1 cellular context compared by ENCODE assay signal in the genomic region with DNA sequence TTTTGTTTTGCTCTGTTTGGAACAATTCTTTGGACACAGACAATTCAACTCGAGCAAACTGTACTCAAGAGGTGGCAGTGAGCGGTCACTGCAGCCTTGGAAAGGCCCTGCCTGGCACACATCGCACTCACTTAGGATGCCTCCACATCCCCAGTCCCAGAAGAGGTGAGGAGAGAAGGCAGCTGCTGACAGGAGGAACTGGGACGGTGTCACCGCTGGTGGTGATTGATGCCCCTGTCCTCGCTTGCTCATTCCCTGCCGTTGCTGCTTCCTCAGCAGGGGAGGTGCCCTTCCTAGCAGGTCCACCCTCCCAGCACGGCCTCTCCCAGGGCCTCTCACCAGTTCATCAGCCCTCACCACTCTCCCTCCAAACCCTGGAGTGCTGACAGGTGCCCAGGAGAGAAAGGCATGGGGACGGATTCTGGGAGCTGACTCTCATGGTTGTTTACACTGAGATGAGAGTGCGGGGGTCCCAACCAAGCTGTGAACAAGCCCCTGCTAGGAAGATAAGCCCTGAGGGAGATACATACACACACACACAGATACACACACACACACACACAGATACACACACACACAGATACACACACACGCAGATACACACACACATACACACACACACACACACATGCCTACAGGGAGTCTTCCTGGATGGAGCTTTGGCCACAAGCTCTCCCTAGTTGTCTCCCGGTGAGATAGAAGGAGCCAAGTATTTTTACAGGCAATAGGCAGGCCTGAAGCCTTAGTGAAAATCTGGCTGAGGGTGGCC.
TF ChIP-seq lines count a peak whose summit lies in the region.

No MANE protein-coding gene starts in this region.

TF ChIP-seq in GM23338, 12 proteins besides CTCF, POLR2A, EP300 and RAD21 (continued from another document):
- TF ChIP-seq ZNF331 (CRISPR knock-in tag; IDR thresholded peaks at IDR 0.05; ENCODE audit: low read depth) (no peak), JUNB (IDR thresholded peaks at IDR 0.05; ENCODE audit: unreplicated experiment) (no peak), NANOG (IDR thresholded peaks at IDR 0.05; ENCODE audit: borderline replicate concordance) (no peak), CREB1 (CRISPR knock-in tag; IDR thresholded peaks at IDR 0.05; ENCODE audit: low read depth) (no peak), EZH2 (IDR thresholded peaks at IDR 0.05; ENCODE audit: low read depth, unreplicated experiment) (no peak)
- TF ChIP-seq, protein P1, sequence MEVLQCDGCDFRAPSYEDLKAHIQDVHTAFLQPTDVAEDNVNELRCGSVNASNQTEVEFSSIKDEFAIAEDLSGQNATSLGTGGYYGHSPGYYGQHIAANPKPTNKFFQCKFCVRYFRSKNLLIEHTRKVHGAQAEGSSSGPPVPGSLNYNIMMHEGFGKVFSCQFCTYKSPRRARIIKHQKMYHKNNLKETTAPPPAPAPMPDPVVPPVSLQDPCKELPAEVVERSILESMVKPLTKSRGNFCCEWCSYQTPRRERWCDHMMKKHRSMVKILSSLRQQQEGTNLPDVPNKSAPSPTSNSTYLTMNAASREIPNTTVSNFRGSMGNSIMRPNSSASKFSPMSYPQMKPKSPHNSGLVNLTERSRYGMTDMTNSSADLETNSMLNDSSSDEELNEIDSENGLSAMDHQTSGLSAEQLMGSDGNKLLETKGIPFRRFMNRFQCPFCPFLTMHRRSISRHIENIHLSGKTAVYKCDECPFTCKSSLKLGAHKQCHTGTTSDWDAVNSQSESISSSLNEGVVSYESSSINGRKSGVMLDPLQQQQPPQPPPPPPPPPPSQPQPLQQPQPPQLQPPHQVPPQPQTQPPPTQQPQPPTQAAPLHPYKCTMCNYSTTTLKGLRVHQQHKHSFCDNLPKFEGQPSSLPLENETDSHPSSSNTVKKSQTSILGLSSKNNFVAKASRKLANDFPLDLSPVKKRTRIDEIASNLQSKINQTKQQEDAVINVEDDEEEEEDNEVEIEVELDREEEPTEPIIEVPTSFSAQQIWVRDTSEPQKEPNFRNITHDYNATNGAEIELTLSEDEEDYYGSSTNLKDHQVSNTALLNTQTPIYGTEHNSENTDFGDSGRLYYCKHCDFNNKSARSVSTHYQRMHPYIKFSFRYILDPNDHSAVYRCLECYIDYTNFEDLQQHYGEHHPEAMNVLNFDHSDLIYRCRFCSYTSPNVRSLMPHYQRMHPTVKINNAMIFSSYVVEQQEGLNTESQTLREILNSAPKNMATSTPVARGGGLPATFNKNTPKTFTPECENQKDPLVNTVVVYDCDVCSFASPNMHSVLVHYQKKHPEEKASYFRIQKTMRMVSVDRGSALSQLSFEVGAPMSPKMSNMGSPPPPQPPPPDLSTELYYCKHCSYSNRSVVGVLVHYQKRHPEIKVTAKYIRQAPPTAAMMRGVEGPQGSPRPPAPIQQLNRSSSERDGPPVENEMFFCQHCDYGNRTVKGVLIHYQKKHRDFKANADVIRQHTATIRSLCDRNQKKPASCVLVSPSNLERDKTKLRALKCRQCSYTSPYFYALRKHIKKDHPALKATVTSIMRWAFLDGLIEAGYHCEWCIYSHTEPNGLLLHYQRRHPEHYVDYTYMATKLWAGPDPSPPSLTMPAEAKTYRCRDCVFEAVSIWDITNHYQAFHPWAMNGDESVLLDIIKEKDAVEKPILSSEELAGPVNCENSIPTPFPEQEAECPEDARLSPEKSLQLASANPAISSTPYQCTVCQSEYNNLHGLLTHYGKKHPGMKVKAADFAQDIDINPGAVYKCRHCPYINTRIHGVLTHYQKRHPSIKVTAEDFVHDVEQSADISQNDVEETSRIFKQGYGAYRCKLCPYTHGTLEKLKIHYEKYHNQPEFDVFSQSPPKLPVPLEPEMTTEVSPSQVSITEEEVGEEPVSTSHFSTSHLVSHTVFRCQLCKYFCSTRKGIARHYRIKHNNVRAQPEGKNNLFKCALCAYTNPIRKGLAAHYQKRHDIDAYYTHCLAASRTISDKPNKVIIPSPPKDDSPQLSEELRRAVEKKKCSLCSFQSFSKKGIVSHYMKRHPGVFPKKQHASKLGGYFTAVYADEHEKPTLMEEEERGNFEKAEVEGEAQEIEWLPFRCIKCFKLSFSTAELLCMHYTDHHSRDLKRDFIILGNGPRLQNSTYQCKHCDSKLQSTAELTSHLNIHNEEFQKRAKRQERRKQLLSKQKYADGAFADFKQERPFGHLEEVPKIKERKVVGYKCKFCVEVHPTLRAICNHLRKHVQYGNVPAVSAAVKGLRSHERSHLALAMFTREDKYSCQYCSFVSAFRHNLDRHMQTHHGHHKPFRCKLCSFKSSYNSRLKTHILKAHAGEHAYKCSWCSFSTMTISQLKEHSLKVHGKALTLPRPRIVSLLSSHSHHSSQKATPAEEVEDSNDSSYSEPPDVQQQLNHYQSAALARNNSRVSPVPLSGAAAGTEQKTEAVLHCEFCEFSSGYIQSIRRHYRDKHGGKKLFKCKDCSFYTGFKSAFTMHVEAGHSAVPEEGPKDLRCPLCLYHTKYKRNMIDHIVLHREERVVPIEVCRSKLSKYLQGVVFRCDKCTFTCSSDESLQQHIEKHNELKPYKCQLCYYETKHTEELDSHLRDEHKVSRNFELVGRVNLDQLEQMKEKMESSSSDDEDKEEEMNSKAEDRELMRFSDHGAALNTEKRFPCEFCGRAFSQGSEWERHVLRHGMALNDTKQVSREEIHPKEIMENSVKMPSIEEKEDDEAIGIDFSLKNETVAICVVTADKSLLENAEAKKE (CRISPR knock-in tag; IDR thresholded peaks at IDR 0.05) = no peak
- TF ChIP-seq, protein P2, sequence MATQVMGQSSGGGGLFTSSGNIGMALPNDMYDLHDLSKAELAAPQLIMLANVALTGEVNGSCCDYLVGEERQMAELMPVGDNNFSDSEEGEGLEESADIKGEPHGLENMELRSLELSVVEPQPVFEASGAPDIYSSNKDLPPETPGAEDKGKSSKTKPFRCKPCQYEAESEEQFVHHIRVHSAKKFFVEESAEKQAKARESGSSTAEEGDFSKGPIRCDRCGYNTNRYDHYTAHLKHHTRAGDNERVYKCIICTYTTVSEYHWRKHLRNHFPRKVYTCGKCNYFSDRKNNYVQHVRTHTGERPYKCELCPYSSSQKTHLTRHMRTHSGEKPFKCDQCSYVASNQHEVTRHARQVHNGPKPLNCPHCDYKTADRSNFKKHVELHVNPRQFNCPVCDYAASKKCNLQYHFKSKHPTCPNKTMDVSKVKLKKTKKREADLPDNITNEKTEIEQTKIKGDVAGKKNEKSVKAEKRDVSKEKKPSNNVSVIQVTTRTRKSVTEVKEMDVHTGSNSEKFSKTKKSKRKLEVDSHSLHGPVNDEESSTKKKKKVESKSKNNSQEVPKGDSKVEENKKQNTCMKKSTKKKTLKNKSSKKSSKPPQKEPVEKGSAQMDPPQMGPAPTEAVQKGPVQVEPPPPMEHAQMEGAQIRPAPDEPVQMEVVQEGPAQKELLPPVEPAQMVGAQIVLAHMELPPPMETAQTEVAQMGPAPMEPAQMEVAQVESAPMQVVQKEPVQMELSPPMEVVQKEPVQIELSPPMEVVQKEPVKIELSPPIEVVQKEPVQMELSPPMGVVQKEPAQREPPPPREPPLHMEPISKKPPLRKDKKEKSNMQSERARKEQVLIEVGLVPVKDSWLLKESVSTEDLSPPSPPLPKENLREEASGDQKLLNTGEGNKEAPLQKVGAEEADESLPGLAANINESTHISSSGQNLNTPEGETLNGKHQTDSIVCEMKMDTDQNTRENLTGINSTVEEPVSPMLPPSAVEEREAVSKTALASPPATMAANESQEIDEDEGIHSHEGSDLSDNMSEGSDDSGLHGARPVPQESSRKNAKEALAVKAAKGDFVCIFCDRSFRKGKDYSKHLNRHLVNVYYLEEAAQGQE (IDR thresholded peaks at IDR 0.05; ENCODE audit: unreplicated experiment) = no peak
- TF ChIP-seq, protein P3, sequence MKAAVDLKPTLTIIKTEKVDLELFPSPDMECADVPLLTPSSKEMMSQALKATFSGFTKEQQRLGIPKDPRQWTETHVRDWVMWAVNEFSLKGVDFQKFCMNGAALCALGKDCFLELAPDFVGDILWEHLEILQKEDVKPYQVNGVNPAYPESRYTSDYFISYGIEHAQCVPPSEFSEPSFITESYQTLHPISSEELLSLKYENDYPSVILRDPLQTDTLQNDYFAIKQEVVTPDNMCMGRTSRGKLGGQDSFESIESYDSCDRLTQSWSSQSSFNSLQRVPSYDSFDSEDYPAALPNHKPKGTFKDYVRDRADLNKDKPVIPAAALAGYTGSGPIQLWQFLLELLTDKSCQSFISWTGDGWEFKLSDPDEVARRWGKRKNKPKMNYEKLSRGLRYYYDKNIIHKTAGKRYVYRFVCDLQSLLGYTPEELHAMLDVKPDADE (IDR thresholded peaks at IDR 0.05) = no peak
